7 cellular contexts compared by ENCODE assay signal in the genomic region with DNA sequence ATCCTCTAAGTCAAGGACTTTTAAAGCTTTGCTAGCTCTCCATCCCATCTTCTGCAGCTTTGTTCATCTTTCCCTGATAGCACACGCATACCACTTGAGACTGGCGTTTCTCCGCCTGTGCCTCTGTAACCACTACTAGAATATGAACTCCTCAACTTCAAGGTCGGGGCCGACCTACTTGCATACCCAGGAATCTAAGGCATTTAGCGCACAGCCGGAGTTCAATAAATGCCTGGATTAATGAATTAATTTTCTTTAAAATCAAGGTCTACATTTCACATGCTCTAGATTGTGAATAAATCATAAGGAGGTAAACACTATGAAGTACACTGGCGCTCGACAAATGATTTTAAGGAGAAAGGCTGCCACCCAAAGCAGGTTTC.
DNase-seq lines count a peak whose midpoint lies in the region; ATAC-seq and TF ChIP-seq lines count a peak whose summit lies in the region.

No MANE protein-coding gene starts in this region.

- peak; percentile 7 for ATAC-seq in WTC11
- no peak for ATAC-seq in stimulated activated naive B cell treated with anti-CD40 and anti-IgM and Interleukin-4, amounts not matched to agents 10 μg/mL and 1 μg/mL and 100 μg/mL, for 72 hours (replicated peaks)

- H3K9me3 ChIP-seq in HUES6 (ENCODE audit: control insufficient read depth, insufficient read depth, low read depth, low read length) = no peaks in the 10 kb centered on the region

- H3K4me1 Mint-ChIP-seq in WTC11 = peaks cover 14% of the 10 kb centered on the region
- peaks cover 17 to 21% of the 10 kb centered on the region in 2 donors for H3K4me1 Mint-ChIP-seq in stimulated activated naive B cell treated with anti-CD40 and anti-IgM and Interleukin-4, amounts not matched to agents 10 μg/mL and 1 μg/mL and 100 μg/mL, for 72 hours

- H3K27ac ChIP-seq in HUES6 (ENCODE audit: low read depth, low read length) = no peak overlapping the region

- H3K9me3 Mint-ChIP-seq in WTC11 = 0 out of 2 replicates have a peak, but pooled peaks cover 2% of the 10 kb centered on the region
- no peaks in the 10 kb centered on the region for H3K9me3 Mint-ChIP-seq in stimulated activated naive B cell treated with anti-CD40 and anti-IgM and Interleukin-4, amounts not matched to agents 10 μg/mL and 1 μg/mL and 100 μg/mL, for 72 hours

- no peak for TF ChIP-seq CTCF in WTC11 (IDR thresholded peaks at IDR 0.05)

- no peaks in the 10 kb centered on the region for H3K36me3 ChIP-seq in HUES6 (ENCODE audit: control insufficient read depth, insufficient read depth, low read length)

- DNase-seq in WTC11 (ENCODE audit: low spot score) = peak; percentile 27
- DNase-seq in stimulated activated naive B cell treated with anti-CD40 and anti-IgM and Interleukin-4, amounts not matched to agents 10 μg/mL and 1 μg/mL and 100 μg/mL, for 72 hours = no peak
- no peak for DNase-seq in NCI-H526 (lab: John Stamatoyannopoulos, UW)
- DNase-seq in CD1c-positive myeloid dendritic cell (ENCODE audit: extremely low spot score) = no peak
- no peak for DNase-seq in stimulated activated CD4-positive, alpha-beta T cell treated with anti-CD3 and anti-CD28 coated beads, Interleukin-4, amount 100 ng/mL, for 24 hours

- POLR2A ChIA-PET in WTC11 (lab: Charles Lee) = interaction anchor here (1.0 to 1.3 kb wide), 2 partner anchors 16 to 90 kb away, joined by 3 to 7 read pairs; partner anchors contain the start of gene HNRNPD

- H3K27me3 ChIP-seq in HUES6 (ENCODE audit: control insufficient read depth, insufficient read depth, low read length) = peaks cover 8% of the 10 kb centered on the region; the same call in 1 of the 2 replicates

- peaks cover 20% of the 10 kb centered on the region for H3K27me3 Mint-ChIP-seq in WTC11 (ENCODE audit: low read depth)
- H3K27me3 Mint-ChIP-seq in stimulated activated naive B cell treated with anti-CD40 and anti-IgM and Interleukin-4, amounts not matched to agents 10 μg/mL and 1 μg/mL and 100 μg/mL, for 72 hours = no peaks in the 10 kb centered on the region

- H3K27ac Mint-ChIP-seq in WTC11 = peak overlapping the region; percentile 38
- peak overlapping the region; percentile 31 for H3K27ac Mint-ChIP-seq in stimulated activated naive B cell treated with anti-CD40 and anti-IgM and Interleukin-4, amounts not matched to agents 10 μg/mL and 1 μg/mL and 100 μg/mL, for 72 hours

- H3K36me3 Mint-ChIP-seq in WTC11 = no peaks in the 10 kb centered on the region
- H3K36me3 Mint-ChIP-seq in stimulated activated naive B cell treated with anti-CD40 and anti-IgM and Interleukin-4, amounts not matched to agents 10 μg/mL and 1 μg/mL and 100 μg/mL, for 72 hours = peaks cover 0 to 2% of the 10 kb centered on the region in 2 donors

- peak overlapping the region; percentile 68 for H3K4me3 Mint-ChIP-seq in WTC11
- peak overlapping the region; percentile 69 to 73 for H3K4me3 Mint-ChIP-seq in stimulated activated naive B cell treated with anti-CD40 and anti-IgM and Interleukin-4, amounts not matched to agents 10 μg/mL and 1 μg/mL and 100 μg/mL, for 72 hours

- H3K4me3 ChIP-seq in HUES6 (ENCODE audit: low read depth, low read length) (peak overlapping the region; percentile 64), iPS-11a (ENCODE audit: low read depth, low read length) (peak overlapping the region; percentile 50)

- no peak overlapping the region for H3K9ac ChIP-seq in HUES6 (ENCODE audit: low read length)

- CTCF ChIA-PET in WTC11 (lab: Charles Lee) = interaction anchor here (0.5 to 2.2 kb wide), 75 partner anchors 8 to 1324 kb away, joined by 3 to 101 read pairs (median 5); partner anchors contain the start of genes HNRNPD and SCD5

- H3K4me1 ChIP-seq in HUES6 (ENCODE audit: control insufficient read depth, insufficient read depth, low read length) = no peaks in the 10 kb centered on the region; the same call in 1 of the 2 replicates

TF ChIP-seq in WTC11, 78 proteins besides CTCF, POLR2A, EP300 and RAD21:
- TF ChIP-seq ZNF671 (CRISPR knock-in tag; IDR thresholded peaks at IDR 0.05) (no peak), SP1 (CRISPR knock-in tag; conservative IDR thresholded peaks at IDR 0.05) (no peak), CREB1 (CRISPR knock-in tag; IDR thresholded peaks at IDR 0.05) (no peak), ZNF232 (CRISPR knock-in tag; IDR thresholded peaks at IDR 0.05) (no peak), TEAD1 (CRISPR knock-in tag; IDR thresholded peaks at IDR 0.05) (0 out of 2 replicates have a peak, but pooled peaks have one; percentile 48), ZMAT4 (CRISPR knock-in tag; IDR thresholded peaks at IDR 0.05) (no peak), PRRX2 (CRISPR knock-in tag; IDR thresholded peaks at IDR 0.05) (no peak)
- TF ChIP-seq, protein P1, sequence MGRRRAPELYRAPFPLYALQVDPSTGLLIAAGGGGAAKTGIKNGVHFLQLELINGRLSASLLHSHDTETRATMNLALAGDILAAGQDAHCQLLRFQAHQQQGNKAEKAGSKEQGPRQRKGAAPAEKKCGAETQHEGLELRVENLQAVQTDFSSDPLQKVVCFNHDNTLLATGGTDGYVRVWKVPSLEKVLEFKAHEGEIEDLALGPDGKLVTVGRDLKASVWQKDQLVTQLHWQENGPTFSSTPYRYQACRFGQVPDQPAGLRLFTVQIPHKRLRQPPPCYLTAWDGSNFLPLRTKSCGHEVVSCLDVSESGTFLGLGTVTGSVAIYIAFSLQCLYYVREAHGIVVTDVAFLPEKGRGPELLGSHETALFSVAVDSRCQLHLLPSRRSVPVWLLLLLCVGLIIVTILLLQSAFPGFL (CRISPR knock-in tag; IDR thresholded peaks at IDR 0.05; ENCODE audit: borderline replicate concordance) = no peak
